Comparison of ENCODE assay signal across 7 cellular contexts in genomic region chr16:2778692-2778958, GRCh38. TPM values are rescaled to one million over a fixed set of nuclear protein-coding genes. Genes with fewer than 3 reads are reported as not detected.
DNase-seq lines count a peak whose midpoint lies in the region; ATAC-seq and TF ChIP-seq lines count a peak whose summit lies in the region.
"Had no signal": no experiment of that assay in that cellular context is flagged by ENCODE, and none has a peak within 500 bp of the region (broad histone marks: within the 10 kb centered on the region; RNA-seq: fewer than 3 reads in every experiment).

No MANE protein-coding gene starts in this region.

- H3K36me3 ChIP-seq in testis (ENCODE audit: low read depth, missing control alignments): no peaks in the 10 kb centered on the region

- no peak for DNase-seq in activated T-cell treated with anti-CD3 and anti-CD28 coated beads, Interleukin-2, amount 50 U/mL, for 24 hours
- DNase-seq in activated T-cell treated with anti-CD3 and anti-CD28 coated beads, Interleukin-2, amount 50 U/mL, for 1 hour: no peak
- no peak for DNase-seq in epithelial cell of proximal tubule (ENCODE audit: low read depth)
- DNase-seq in testis: no peak
- DNase-seq in COR-L47 (lab: John Stamatoyannopoulos, UW): no peak
- DNase-seq: SIG-M5 had no signal

- ATAC-seq in GM18861 (IDR thresholded peaks at IDR 0.05; ENCODE audit: unreplicated experiment): no peak

- peak overlapping the region; percentile 69 for H3K4me3 ChIP-seq in epithelial cell of proximal tubule (ENCODE audit: low read depth, low read length)
- peak overlapping the region in 1 of 2 donors; percentile 100 for H3K4me3 ChIP-seq in testis

- peaks cover 19% of the 10 kb centered on the region for H3K4me1 ChIP-seq in testis

- TF ChIP-seq CTCF in epithelial cell of proximal tubule (conservative IDR thresholded peaks at IDR 0.05; ENCODE audit: low read depth, low read length): no peak
- TF ChIP-seq CTCF in testis (IDR thresholded peaks at IDR 0.05): no peak

- H3K9me3 ChIP-seq in testis: no peaks in the 10 kb centered on the region

- H3K27me3 Mint-ChIP-seq in activated T-cell treated with anti-CD3 and anti-CD28 coated beads, Interleukin-2, amount 50 U/mL, for 24 hours: no peaks in the 10 kb centered on the region

- H3K27ac Mint-ChIP-seq in activated T-cell treated with anti-CD3 and anti-CD28 coated beads, Interleukin-2, amount 50 U/mL, for 24 hours: peak overlapping the region; percentile 98

- no peaks in the 10 kb centered on the region for H3K9me3 Mint-ChIP-seq in activated T-cell treated with anti-CD3 and anti-CD28 coated beads, Interleukin-2, amount 50 U/mL, for 24 hours

- no peaks in the 10 kb centered on the region for H3K27me3 ChIP-seq in testis

- WGBS in testis, 2 donors: 60 to 81% methylated on average over 1 to 12 of the region's 12 CpGs

- intact Hi-C loops in testis (cut with DNase I; ENCODE audit: low total_unique reads): no loop called here

- H3K27ac ChIP-seq in testis: peak overlapping the region; percentile 100

- H3K4me3 Mint-ChIP-seq in activated T-cell treated with anti-CD3 and anti-CD28 coated beads, Interleukin-2, amount 50 U/mL, for 24 hours: peak overlapping the region; percentile 95

- peaks cover 40% of the 10 kb centered on the region for H3K4me1 Mint-ChIP-seq in activated T-cell treated with anti-CD3 and anti-CD28 coated beads, Interleukin-2, amount 50 U/mL, for 24 hours (ENCODE audit: low read depth)

- no peak for TF ChIP-seq POLR2A in testis (IDR thresholded peaks at IDR 0.05)

- peaks cover 44% of the 10 kb centered on the region for H3K36me3 Mint-ChIP-seq in activated T-cell treated with anti-CD3 and anti-CD28 coated beads, Interleukin-2, amount 50 U/mL, for 24 hours (ENCODE audit: low read depth)

RNA-seq across cellular contexts. Expression of gene ELOB, which starts 1.5 kb away (rescaled TPM):
- total RNA-seq in epithelial cell of proximal tubule: 276 and 311 TPM in 2 replicates
- 100 to 1,000 TPM; 377 to 381 TPM for total RNA-seq in testis
- polyA plus RNA-seq in testis (ENCODE audit: insufficient read depth, low read depth, low replicate concordance): 582 TPM

RNA-seq across cellular contexts. Expression of gene PRSS33, which starts 8.7 kb away (rescaled TPM):
- total RNA-seq in epithelial cell of proximal tubule (not detected in 2 replicates), testis (under 1 TPM in 1 of 2 donors, not detected in 1; 0.93 TPM)
- polyA plus RNA-seq in testis (ENCODE audit: insufficient read depth, low read depth, low replicate concordance): 4.4 TPM

RNA-seq across cellular contexts. Expression of gene PRSS41, which starts 19.6 kb away (rescaled TPM):
- total RNA-seq in epithelial cell of proximal tubule (not detected in 2 replicates), testis (1 to 10 TPM in 1 of 2 donors, under 1 TPM in 1; 0.43 to 2.1 TPM)
- polyA plus RNA-seq in testis (ENCODE audit: insufficient read depth, low read depth, low replicate concordance): 0.88 TPM

RNA-seq across cellular contexts. Expression of gene SRRM2, which starts 26.2 kb away (rescaled TPM):
- total RNA-seq in epithelial cell of proximal tubule (82.6 and 91.6 TPM in 2 replicates), testis (100 to 1,000 TPM; 446 to 738 TPM)
- 526 TPM for polyA plus RNA-seq in testis (ENCODE audit: insufficient read depth, low read depth, low replicate concordance)

RNA-seq across cellular contexts. Expression of gene PRSS21, which starts 38.4 kb away (rescaled TPM):
- 0.87 and 4.6 TPM in 2 replicates for total RNA-seq in epithelial cell of proximal tubule
- total RNA-seq in testis: 100 to 1,000 TPM in 1 of 2 donors, 10 to 100 TPM in 1; 62.5 to 130 TPM
- 153 TPM for polyA plus RNA-seq in testis (ENCODE audit: insufficient read depth, low read depth, low replicate concordance)
